In genomic region chr15:51708013-51708412, GRCh38 we compare ENCODE assay signal across 20 cellular contexts. TPM values are rescaled to one million over a fixed set of nuclear protein-coding genes. Genes with fewer than 3 reads are reported as not detected.
DNase-seq lines count a peak whose midpoint lies in the region; ATAC-seq and TF ChIP-seq lines count a peak whose summit lies in the region.
"Had no signal": no experiment of that assay in that cellular context is flagged by ENCODE, and none has a peak within 500 bp of the region (broad histone marks: within the 10 kb centered on the region; RNA-seq: fewer than 3 reads in every experiment).

No MANE protein-coding gene starts in this region.

- no peak overlapping the region for H4K91ac ChIP-seq in trophoblast cell (ENCODE audit: low read depth, low read length)

- intact Hi-C loops in colonic mucosa (cut with DNase I): no loop called here

- H3K9me3 ChIP-seq in colonic mucosa (no peaks in the 10 kb centered on the region), trophoblast cell (ENCODE audit: insufficient read depth, low read depth, low read length) (no peaks in the 10 kb centered on the region)
- H3K9me3 ChIP-seq: Peyer's patch had no signal

- TF ChIP-seq CTCF in colonic mucosa (IDR thresholded peaks at IDR 0.05): no peak

- H3K4ac ChIP-seq in trophoblast cell (ENCODE audit: low read depth, low read length): no peak overlapping the region

- H3K9me3 Mint-ChIP-seq in activated T-cell treated with anti-CD3 and anti-CD28 coated beads, Interleukin-2, amount 50 U/mL, for 24 hours: no peaks in the 10 kb centered on the region
- H3K9me3 Mint-ChIP-seq: activated naive CD4-positive, alpha-beta T cell treated with anti-CD3 and anti-CD28 coated beads, Interleukin-2, amount 50 U/mL, for 24 hours had no signal

- no peak overlapping the region for H3K27ac Mint-ChIP-seq in activated T-cell treated with anti-CD3 and anti-CD28 coated beads, Interleukin-2, amount 50 U/mL, for 24 hours
- H3K27ac Mint-ChIP-seq: activated naive CD4-positive, alpha-beta T cell treated with anti-CD3 and anti-CD28 coated beads, Interleukin-2, amount 50 U/mL, for 24 hours had no signal

- H3K27me3 Mint-ChIP-seq in activated T-cell treated with anti-CD3 and anti-CD28 coated beads, Interleukin-2, amount 50 U/mL, for 24 hours: peaks cover 6% of the 10 kb centered on the region

- no peak for ATAC-seq in HG03469 (IDR thresholded peaks at IDR 0.05; ENCODE audit: unreplicated experiment)
- ATAC-seq in HG03432 (IDR thresholded peaks at IDR 0.05; ENCODE audit: unreplicated experiment): no peak
- ATAC-seq: GM12878 had no signal

- peak overlapping the region; percentile 78 for H2BK12ac ChIP-seq in trophoblast cell (ENCODE audit: low read length)

- no peaks in the 10 kb centered on the region for H3K4me1 Mint-ChIP-seq in activated T-cell treated with anti-CD3 and anti-CD28 coated beads, Interleukin-2, amount 50 U/mL, for 24 hours (ENCODE audit: low read depth)
- H3K4me1 Mint-ChIP-seq: activated naive CD4-positive, alpha-beta T cell treated with anti-CD3 and anti-CD28 coated beads, Interleukin-2, amount 50 U/mL, for 24 hours had no signal

- no peaks in the 10 kb centered on the region for H3K36me3 Mint-ChIP-seq in activated T-cell treated with anti-CD3 and anti-CD28 coated beads, Interleukin-2, amount 50 U/mL, for 24 hours (ENCODE audit: low read depth)

- no peak overlapping the region for H3K23ac ChIP-seq in trophoblast cell (ENCODE audit: low read length)

- H3K27ac ChIP-seq in colonic mucosa: peak overlapping the region; percentile 51
- H3K27ac ChIP-seq in trophoblast cell (ENCODE audit: low read depth, low read length): no peak overlapping the region

- WGBS in trophoblast cell (ENCODE audit: extremely low coverage, insufficient coverage, insufficient read length): no CpG with 5 or more reads among the region's 5 CpGs

- no peak overlapping the region for H3K4me3 Mint-ChIP-seq in activated T-cell treated with anti-CD3 and anti-CD28 coated beads, Interleukin-2, amount 50 U/mL, for 24 hours
- H3K4me3 Mint-ChIP-seq: activated naive CD4-positive, alpha-beta T cell treated with anti-CD3 and anti-CD28 coated beads, Interleukin-2, amount 50 U/mL, for 24 hours had no signal

- no peaks in the 10 kb centered on the region for H3K79me2 ChIP-seq in trophoblast cell (ENCODE audit: control insufficient read depth, insufficient read depth, low read length, poor library complexity)

- no peak overlapping the region for H2AK5ac ChIP-seq in trophoblast cell (ENCODE audit: low read length)

- no peak overlapping the region for H3K14ac ChIP-seq in trophoblast cell (ENCODE audit: low read length)

- H3K36me3 ChIP-seq in colonic mucosa (no peaks in the 10 kb centered on the region), trophoblast cell (ENCODE audit: control insufficient read depth in 1 of 2, insufficient read depth in 2 of 2, low read length in 2 of 2) (no peaks in the 10 kb centered on the region)
- H3K36me3 ChIP-seq: Peyer's patch had no signal

- H3K4me3 ChIP-seq in colonic mucosa: no peak overlapping the region
- H3K4me3 ChIP-seq in trophoblast cell (ENCODE audit: low read depth, low read length): no peak overlapping the region
- H3K4me3 ChIP-seq: GM12878, Peyer's patch had no signal

- H4K8ac ChIP-seq in trophoblast cell (ENCODE audit: low read depth, low read length): no peak overlapping the region

- H4K12ac ChIP-seq in trophoblast cell (ENCODE audit: low read depth, low read length): no peak overlapping the region

- H3K9ac ChIP-seq in colonic mucosa (ENCODE audit: low read depth in 2 of 2, low read length in 2 of 2): peak overlapping the region in 1 of 2 donors; percentile 19
- no peak overlapping the region for H3K9ac ChIP-seq in trophoblast cell (ENCODE audit: low read length)

- H3K4me1 ChIP-seq in colonic mucosa (no peaks in the 10 kb centered on the region), trophoblast cell (ENCODE audit: control insufficient read depth in 1 of 2, insufficient read depth in 2 of 2, low read length in 2 of 2) (peaks cover 0 to 2% of the 10 kb centered on the region in 2 experiments)

- no peak overlapping the region for H3K4me2 ChIP-seq in trophoblast cell (ENCODE audit: low read length)

- H3K27me3 ChIP-seq in colonic mucosa (no peaks in the 10 kb centered on the region), trophoblast cell (ENCODE audit: insufficient read depth, low read length) (peaks cover 2% of the 10 kb centered on the region)
- H3K27me3 ChIP-seq: Peyer's patch had no signal

- H3K79me1 ChIP-seq in trophoblast cell (ENCODE audit: low read length): no peaks in the 10 kb centered on the region

- H2AFZ ChIP-seq in trophoblast cell (ENCODE audit: insufficient read depth, low read length, poor library complexity): no peak overlapping the region

- DNase-seq in DMS153 treated with DMSO at 0.1 percent for 48 hours (lab: John Stamatoyannopoulos, UW; ENCODE audit: unreplicated experiment) (peak; percentile 48), NCI-H1417 treated with DMSO at 0.1 percent for 48 hours (lab: John Stamatoyannopoulos, UW) (peak; percentile 4), colonic mucosa (peak; percentile 30), trophoblast cell (no peak)
- no peak for DNase-seq in activated T-cell treated with anti-CD3 and anti-CD28 coated beads, Interleukin-2, amount 50 U/mL, for 24 hours
- no peak for DNase-seq in activated naive CD4-positive, alpha-beta T cell (lab: John Stamatoyannopoulos, UW)
- DNase-seq: activated CD4-positive, CD25-positive, alpha-beta regulatory T cell; effector memory CD4-positive, alpha-beta T cell; EL; occipital lobe; Peyer's patch; stimulated activated CD4-positive, alpha-beta T cell treated with anti-CD3 and anti-CD28 coated beads, Interleukin-12 subunit alpha, Interleukin-12 subunit beta, amount 100 ng/mL, for 4 hours; T-helper 1 cell had no signal

- H2BK5ac ChIP-seq in trophoblast cell (ENCODE audit: low read depth, low read length, poor library complexity): peak overlapping the region; percentile 52

- H3K18ac ChIP-seq in trophoblast cell (ENCODE audit: low read length): no peak overlapping the region

- peak overlapping the region; percentile 56 for H2BK120ac ChIP-seq in trophoblast cell (ENCODE audit: insufficient read depth, low read length, poor library complexity)

RNA-seq across cellular contexts. Expression of gene SCG3, which starts 26.7 kb away (rescaled TPM):
- total RNA-seq in colonic mucosa: 1 to 10 TPM in 1 of 2 donors, under 1 TPM in 1; 0.72 to 2.0 TPM
- polyA plus RNA-seq in trophoblast cell (2013): 12.5 and 13.4 TPM in 2 replicates
- total RNA-seq: bronchial epithelial cell, GM12878, NCI-H460 had no signal
- polyA plus RNA-seq: BJ had no signal

RNA-seq across cellular contexts. Expression of gene LYSMD2, which starts 29.4 kb away (rescaled TPM):
- total RNA-seq in colonic mucosa: 1 to 10 TPM; 7.1 to 7.8 TPM
- polyA plus RNA-seq in trophoblast cell (2013): 1.2 and 1.4 TPM in 2 replicates

RNA-seq across cellular contexts. Expression of gene TMOD2, which starts 43.4 kb away (rescaled TPM):
- 1 to 10 TPM; 2.4 to 7.2 TPM for total RNA-seq in colonic mucosa
- polyA plus RNA-seq in trophoblast cell (2013): 2.7 TPM in 2 replicates

Comparison
In these comparisons a context has a peak if more than half of its experiments do, and no peak if none do; other contexts are left out.
1. DNase-seq: peak in DMS153 treated with DMSO at 0.1 percent for 48 hours (single experiment), NCI-H1417 treated with DMSO at 0.1 percent for 48 hours (single experiment) and colonic mucosa (single experiment); none in trophoblast cell (0 of 2), activated T-cell treated with anti-CD3 and anti-CD28 coated beads, Interleukin-2, amount 50 U/mL, for 24 hours (single experiment) and activated naive CD4-positive, alpha-beta T cell (0 of 4).